In genomic region chr11:63951779-63952536, GRCh38 we compare ENCODE assay signal across 11 cellular contexts. TPM values are rescaled to one million over a fixed set of nuclear protein-coding genes. Genes with fewer than 3 reads are reported as not detected.
DNase-seq lines count a peak whose midpoint lies in the region; ATAC-seq, FAIRE-seq and TF ChIP-seq lines count a peak whose summit lies in the region.
"Had no signal": no experiment of that assay in that cellular context is flagged by ENCODE, and none has a peak within 500 bp of the region (broad histone marks: within the 10 kb centered on the region; RNA-seq: fewer than 3 reads in every experiment).

No MANE protein-coding gene starts in this region.

- H3K4me1 ChIP-seq in OCI-LY1 (ENCODE audit: insufficient read depth, low read length, severe bottlenecking) (peaks cover 16% of the 10 kb centered on the region), adipocyte (ENCODE audit: control insufficient read depth, insufficient read depth, low read length) (peaks cover 5% of the 10 kb centered on the region), kidney (ENCODE audit: control insufficient read depth in 1 of 2, insufficient read depth in 1 of 2, low read depth in 1 of 2, low read length in 2 of 2) (no peaks in the 10 kb centered on the region)

- peaks cover 13% of the 10 kb centered on the region for H3K4me1 Mint-ChIP-seq in stimulated activated memory B cell treated with anti-CD40 and anti-IgM and Interleukin-4, amounts not matched to agents 10 μg/mL and 1 μg/mL and 100 μg/mL, for 72 hours
- H3K4me1 Mint-ChIP-seq: nephron had no signal

- H3K27ac ChIP-seq in OCI-LY1 (ENCODE audit: low read depth, low read length, poor library complexity, severe bottlenecking) (peak overlapping the region; percentile 74), kidney (ENCODE audit: low read depth in 2 of 2, low read length in 2 of 2) (no peak overlapping the region)
- H3K27ac ChIP-seq: KMS-11 had no signal

- H3K9me3 Mint-ChIP-seq in stimulated activated memory B cell treated with anti-CD40 and anti-IgM and Interleukin-4, amounts not matched to agents 10 μg/mL and 1 μg/mL and 100 μg/mL, for 72 hours, result no peaks in the 10 kb centered on the region
- H3K9me3 Mint-ChIP-seq: nephron had no signal

- no peaks in the 10 kb centered on the region for H4K20me1 ChIP-seq in OCI-LY1 (ENCODE audit: insufficient read depth, low read length)

- H2AFZ ChIP-seq in OCI-LY1 (ENCODE audit: low read length), result no peak overlapping the region

- no peaks in the 10 kb centered on the region for H3K27me3 ChIP-seq in OCI-LY1 (ENCODE audit: insufficient read depth, low read length)
- H3K27me3 ChIP-seq in adipocyte (replicated peaks; ENCODE audit: control insufficient read depth, insufficient read depth, low read length), result no peaks in the 10 kb centered on the region

- peak overlapping the region; percentile 46; the same call in 1 of the 2 replicates for H3K4me2 ChIP-seq in OCI-LY1 (ENCODE audit: low read length)
- H3K4me2 ChIP-seq: KMS-11 had no signal

- H3K36me3 Mint-ChIP-seq in stimulated activated memory B cell treated with anti-CD40 and anti-IgM and Interleukin-4, amounts not matched to agents 10 μg/mL and 1 μg/mL and 100 μg/mL, for 72 hours, result peaks cover 46% of the 10 kb centered on the region

- H3K27me3 Mint-ChIP-seq in stimulated activated memory B cell treated with anti-CD40 and anti-IgM and Interleukin-4, amounts not matched to agents 10 μg/mL and 1 μg/mL and 100 μg/mL, for 72 hours, result no peaks in the 10 kb centered on the region

- FAIRE-seq in kidney (lab: Jason Lieb, UNC), result no peak

- in situ Hi-C loops in G401 (cut with HindIII; ENCODE audit: low sequenced_read_pairs), result no loop called here

- ATAC-seq in stimulated activated memory B cell treated with anti-CD40 and anti-IgM and Interleukin-4, amounts not matched to agents 10 μg/mL and 1 μg/mL and 100 μg/mL, for 72 hours, result peak; percentile 45
- ATAC-seq: Right ventricle myocardium inferior had no signal

- intact Hi-C loops in kidney (cut with DNase I), result no loop called here

- no peak overlapping the region for H3K4me3 ChIP-seq in OCI-LY1 (ENCODE audit: low read depth, low read length, poor library complexity, severe bottlenecking)
- no peak overlapping the region for H3K4me3 ChIP-seq in adipocyte (ENCODE audit: low read length)
- H3K4me3 ChIP-seq in kidney (ENCODE audit: low read length in 2 of 2), result no peak overlapping the region

- H3K9ac ChIP-seq in OCI-LY1 (ENCODE audit: low read length) (peak overlapping the region; percentile 39; the same call in 1 of the 2 replicates), adipocyte (ENCODE audit: low read length) (peak overlapping the region; percentile 21), kidney (ENCODE audit: low read length in 2 of 2) (no peak overlapping the region)
- H3K9ac ChIP-seq: KMS-11 had no signal

- no peak for TF ChIP-seq CTCF in OCI-LY1 (IDR thresholded peaks at IDR 0.05; ENCODE audit: low read length)
- no peak for TF ChIP-seq CTCF in kidney (IDR thresholded peaks at IDR 0.05; ENCODE audit: borderline replicate concordance, extremely low read depth, insufficient read depth)

- peak; percentile 24 for DNase-seq in activated CD4-positive, alpha-beta T cell treated with anti-CD3 and anti-CD28 coated beads for 48 hours
- DNase-seq in activated CD4-positive, alpha-beta T cell treated with anti-CD3 and anti-CD28 coated beads for 4 hours, result no peak
- DNase-seq in adipocyte (ENCODE audit: low read depth), result no peak
- no peak for DNase-seq in kidney
- DNase-seq in NOMO-1 (lab: John Stamatoyannopoulos, UW; ENCODE audit: unreplicated experiment in 2 of 2), result no peak
- no peak for DNase-seq in G401 (ENCODE audit: low spot score)

- peak overlapping the region; percentile 7 for H3K27ac Mint-ChIP-seq in stimulated activated memory B cell treated with anti-CD40 and anti-IgM and Interleukin-4, amounts not matched to agents 10 μg/mL and 1 μg/mL and 100 μg/mL, for 72 hours
- H3K27ac Mint-ChIP-seq: nephron had no signal

- no peak overlapping the region for H3K4me3 Mint-ChIP-seq in stimulated activated memory B cell treated with anti-CD40 and anti-IgM and Interleukin-4, amounts not matched to agents 10 μg/mL and 1 μg/mL and 100 μg/mL, for 72 hours
- H3K4me3 Mint-ChIP-seq: nephron had no signal

- no peaks in the 10 kb centered on the region for H3K9me3 ChIP-seq in OCI-LY1 (ENCODE audit: low read length)
- H3K9me3 ChIP-seq in adipocyte (ENCODE audit: control insufficient read depth, low read length), result no peaks in the 10 kb centered on the region
- no peaks in the 10 kb centered on the region for H3K9me3 ChIP-seq in kidney (ENCODE audit: control insufficient read depth in 1 of 2, low read length in 2 of 2)

- H3K9me2 ChIP-seq in OCI-LY1 (ENCODE audit: low read depth, low read length), result no peaks in the 10 kb centered on the region

- no peaks in the 10 kb centered on the region for H3F3A ChIP-seq in OCI-LY1 (ENCODE audit: insufficient read depth, low read length)

- H3K36me3 ChIP-seq in OCI-LY1 (ENCODE audit: insufficient read depth, low read length) (peaks cover 76% of the 10 kb centered on the region), adipocyte (ENCODE audit: control insufficient read depth, insufficient read depth, low read length, severe bottlenecking) (peaks cover 42% of the 10 kb centered on the region), kidney (ENCODE audit: control insufficient read depth in 1 of 2, insufficient read depth in 2 of 2, low read length in 2 of 2) (peaks cover 24 to 29% of the 10 kb centered on the region in 2 donors)

- no peaks in the 10 kb centered on the region for H3K79me2 ChIP-seq in OCI-LY1 (ENCODE audit: insufficient read depth, low read length)

RNA-seq across cellular contexts. Expression of gene NAA40, which starts 13.2 kb away (rescaled TPM):
- 27.2 TPM for total RNA-seq in kidney
- polyA plus RNA-seq in kidney (ENCODE audit: insufficient read depth, low read depth, low replicate concordance), result 11.8 TPM
- 44.2 and 50.7 TPM in 2 replicates for total RNA-seq in G401 (2014; rRNA removed; shearing (Covaris generic))

RNA-seq across cellular contexts. Expression of gene COX8A, which starts 22.5 kb away (rescaled TPM):
- total RNA-seq in kidney, result 320 TPM
- 2,092 TPM for polyA plus RNA-seq in kidney (ENCODE audit: insufficient read depth, low read depth, low replicate concordance)
- 499 and 536 TPM in 2 replicates for total RNA-seq in G401 (2014; rRNA removed; shearing (Covaris generic))

RNA-seq across cellular contexts. Expression of gene OTUB1, which starts 34.3 kb away (rescaled TPM):
- total RNA-seq in kidney, result 69.0 TPM
- 118 TPM for polyA plus RNA-seq in kidney (ENCODE audit: insufficient read depth, low read depth, low replicate concordance)
- total RNA-seq in G401 (2014; rRNA removed; shearing (Covaris generic)), result 123 and 143 TPM in 2 replicates

RNA-seq across cellular contexts. Expression of gene RCOR2, which starts 35.0 kb away (rescaled TPM):
- total RNA-seq in kidney, result 0.76 TPM
- 0.86 TPM for polyA plus RNA-seq in kidney (ENCODE audit: insufficient read depth, low read depth, low replicate concordance)
- 53.3 and 54.9 TPM in 2 replicates for total RNA-seq in G401 (2014; rRNA removed; shearing (Covaris generic))

Comparison
In these comparisons a context has a peak if more than half of its experiments do, and no peak if none do; other contexts are left out.
1. H3K9ac ChIP-seq: peak in OCI-LY1 (single experiment) and adipocyte (single experiment); none in kidney (0 of 2).